ENCODE assay signal across 20 cellular contexts in genomic region chr11:30268638-30269037, GRCh38. TPM values are rescaled to one million over a fixed set of nuclear protein-coding genes. Genes with fewer than 3 reads are reported as not detected.
"Had no signal": no experiment of that assay in that cellular context is flagged by ENCODE, and none has a peak within 500 bp of the region (broad histone marks: within the 10 kb centered on the region; RNA-seq: fewer than 3 reads in every experiment).

No MANE protein-coding gene starts in this region.

RNA-seq across cellular contexts. Expression of gene FSHB, which starts 37.8 kb away (rescaled TPM):
- total RNA-seq: activated naive CD4-positive, alpha-beta T cell treated with anti-CD3 and anti-CD28 coated beads for 36 hours; activated naive CD4-positive, alpha-beta T cell treated with anti-CD3 and anti-CD28 coated beads, Interleukin-2, amount 50 U/mL, for 72 hours; activated naive CD8-positive, alpha-beta T cell treated with anti-CD3 and anti-CD28 coated beads for 36 hours; activated naive CD8-positive, alpha-beta T cell treated with anti-CD3 and anti-CD28 coated beads, Interleukin-2, amount 10 ng/mL, durations not matched to agents 7 days and 5 days; activated T-cell treated with anti-CD3 and anti-CD28 coated beads, Interleukin-2, amount 50 U/mL, for 72 hours; activated T-helper 1 cell treated with anti-CD3 and anti-CD28 coated beads, Interleukin-12 subunit alpha, Interleukin-12 subunit beta, Interleukin-2, Interleukin-4 antibody, amounts not matched to agents 30 ng/mL and 10 ng/mL and 1 ng/mL, durations not matched to agents 14 hours and 24 hours and 36 hours; activated T-helper 17 cell treated with anti-CD3 and anti-CD28 coated beads, Interleukin-2, amount 50 U/mL, for 72 hours; activated T-helper 2 cell treated with anti-CD3 and anti-CD28 coated beads, Interferon-gamma antibody, Interleukin-2, Interleukin-4, amounts not matched to agents 10 μg/mL and 5 μg/mL and 100 μg/mL, durations not matched to agents 14 hours and 24 hours and 36 hours; adrenal gland; aorta; ascending aorta; astrocyte; body of pancreas; breast epithelium; bronchial epithelial cell; cardiac muscle cell; cardiac septum; cerebellum; chondrocyte had no signal
- polyA plus RNA-seq: adipose tissue, adrenal gland, aorta, cardiac muscle cell had no signal
